Comparison of ENCODE assay signal across 8 cellular contexts in the genomic region with DNA sequence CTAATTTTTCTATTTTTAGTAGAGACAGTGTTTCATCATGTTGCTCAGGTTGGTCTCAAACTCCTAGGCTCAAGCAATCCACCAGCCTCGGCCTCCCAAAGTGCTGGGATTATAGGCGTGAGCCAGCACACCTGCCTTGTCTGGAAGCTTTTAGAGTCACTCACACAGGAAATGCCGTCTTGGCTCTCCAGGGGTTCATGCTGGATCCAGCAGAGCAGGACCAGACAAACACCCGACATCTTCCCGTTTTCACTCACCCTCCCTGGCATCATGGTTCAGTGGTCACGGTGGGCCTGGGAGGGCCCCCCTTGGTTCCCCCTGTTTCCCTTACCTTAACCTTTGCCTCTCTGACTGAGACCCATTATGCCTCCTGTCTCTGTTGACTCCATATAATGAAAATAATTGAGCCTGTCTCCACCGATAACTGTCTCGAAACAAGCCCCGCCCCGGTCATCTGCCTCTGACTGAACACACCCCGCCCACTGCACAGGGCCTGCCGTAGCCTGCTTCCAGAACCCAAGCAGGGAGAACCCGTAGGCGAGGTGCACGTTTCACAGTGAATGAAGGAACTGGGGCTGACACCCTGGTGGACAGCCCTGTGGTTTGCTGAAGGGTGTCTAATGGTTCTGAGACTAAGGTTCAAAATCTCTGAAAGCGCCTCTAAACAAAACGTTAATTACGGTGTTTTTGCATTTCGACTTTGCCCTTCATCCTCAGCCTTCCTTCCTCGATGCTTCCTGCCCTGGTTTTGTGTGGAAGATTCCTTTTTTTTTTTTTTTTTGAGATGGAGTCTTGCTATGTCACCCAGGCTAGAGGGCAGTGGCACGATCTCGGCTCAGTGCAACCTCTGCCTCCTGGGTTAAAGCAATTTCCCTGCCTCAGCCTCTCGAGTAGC. TPM values are rescaled to one million over a fixed set of nuclear protein-coding genes. Genes with fewer than 3 reads are reported as not detected.
DNase-seq lines count a peak whose midpoint lies in the region; ATAC-seq and TF ChIP-seq lines count a peak whose summit lies in the region.

No MANE protein-coding gene starts in this region.

- no peak for ATAC-seq in GM19324 (IDR thresholded peaks at IDR 0.05; ENCODE audit: low FRiP score, unreplicated experiment)

- H3K27me3 Mint-ChIP-seq in HFFc6 (ENCODE audit: insufficient read depth) (no peaks in the 10 kb centered on the region; the same call in 1 of the 2 replicates), endothelial cell (ENCODE audit: unreplicated experiment) (peaks cover 6% of the 10 kb centered on the region)

- H3K27ac Mint-ChIP-seq in HFFc6, result peak overlapping the region; percentile 65
- no peak overlapping the region for H3K27ac Mint-ChIP-seq in endothelial cell (ENCODE audit: unreplicated experiment)

- H3K4me3 Mint-ChIP-seq in HFFc6, result no peak overlapping the region
- H3K4me3 Mint-ChIP-seq in endothelial cell (ENCODE audit: unreplicated experiment), result no peak overlapping the region

- H3K9me3 Mint-ChIP-seq in HFFc6 (no peaks in the 10 kb centered on the region), endothelial cell (ENCODE audit: unreplicated experiment) (no peaks in the 10 kb centered on the region)

- peak; percentile 14 for DNase-seq in DMS153 treated with DMSO at 0.1 percent for 48 hours (lab: John Stamatoyannopoulos, UW; ENCODE audit: unreplicated experiment)
- DNase-seq in HFFc6, result no peak
- peak; percentile 71 for DNase-seq in NCI-H774 (lab: John Stamatoyannopoulos, UW)
- DNase-seq in iris pigment epithelial cell (ENCODE audit: low read depth), result peak; percentile 41
- DNase-seq in endothelial cell (ENCODE audit: low spot score), result no peak
- DNase-seq in activated CD4-positive, alpha-beta T cell treated with anti-CD3 and anti-CD28 coated beads, Interleukin-2, amount 50 U/mL, for 4 hours, result no peak
- DNase-seq in stimulated activated CD4-positive, alpha-beta T cell treated with anti-CD3 and anti-CD28 coated beads, Interleukin-4, amount 100 ng/mL, for 24 hours, result no peak

- TF ChIP-seq CTCF in HFFc6 (IDR thresholded peaks at IDR 0.05) (no peak), endothelial cell (IDR thresholded peaks at IDR 0.05; ENCODE audit: unreplicated experiment) (no peak)

- H3K36me3 Mint-ChIP-seq in HFFc6 (ENCODE audit: low read depth) (peaks cover 5% of the 10 kb centered on the region), endothelial cell (ENCODE audit: low read depth, unreplicated experiment) (no peaks in the 10 kb centered on the region)

- H3K4me1 Mint-ChIP-seq in HFFc6 (ENCODE audit: low read depth) (peaks cover 54% of the 10 kb centered on the region), endothelial cell (ENCODE audit: unreplicated experiment) (peaks cover 32% of the 10 kb centered on the region)

RNA-seq across cellular contexts. Expression of a gene that starts 39.7 kb away (rescaled TPM):
- 10 to 100 TPM; 26.1 to 28.9 (median 27.8) TPM for total RNA-seq in HFFc6 (2021; fragmentation: NEBNext Ultra II Directional; extraction: Animal tissue kit (Norgen Biotek cat#: 25700))
- 74.2 TPM for total RNA-seq in endothelial cell (ENCODE audit: unreplicated experiment)

Comparison
In these comparisons a context has a peak if more than half of its experiments do, and no peak if none do; other contexts are left out.
1. DNase-seq: peak in DMS153 treated with DMSO at 0.1 percent for 48 hours (single experiment), NCI-H774 (single experiment) and iris pigment epithelial cell (single experiment); none in HFFc6 (single experiment), endothelial cell (single experiment), activated CD4-positive, alpha-beta T cell treated with anti-CD3 and anti-CD28 coated beads, Interleukin-2, amount 50 U/mL, for 4 hours (0 of 2) and stimulated activated CD4-positive, alpha-beta T cell treated with anti-CD3 and anti-CD28 coated beads, Interleukin-4, amount 100 ng/mL, for 24 hours (single experiment).